9 cellular contexts compared by ENCODE assay signal in the genomic region with DNA sequence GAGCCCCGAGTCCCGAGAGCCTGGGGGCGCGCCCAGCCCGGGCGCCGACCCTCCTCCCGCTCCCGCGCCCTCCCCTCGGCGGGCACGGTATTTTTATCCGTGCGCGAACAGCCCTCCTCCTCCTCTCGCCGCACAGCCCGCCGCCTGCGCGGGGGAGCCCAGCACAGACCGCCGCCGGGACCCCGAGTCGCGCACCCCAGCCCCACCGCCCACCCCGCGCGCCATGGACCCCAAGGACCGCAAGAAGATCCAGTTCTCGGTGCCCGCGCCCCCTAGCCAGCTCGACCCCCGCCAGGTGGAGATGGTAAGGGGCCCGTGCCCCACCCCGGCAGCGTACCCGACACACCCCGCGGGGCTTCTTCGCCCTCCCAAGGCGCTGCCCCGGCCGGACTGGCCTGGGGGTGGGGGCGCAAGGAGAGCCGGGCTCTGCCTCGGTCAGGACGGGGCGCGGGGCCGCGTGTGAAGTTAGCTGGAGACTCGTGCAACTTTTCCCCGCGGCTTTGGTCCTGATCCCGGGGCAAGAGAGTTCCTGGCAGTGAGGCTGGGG. TPM values are rescaled to one million over a fixed set of nuclear protein-coding genes. Genes with fewer than 3 reads are reported as not detected.
DNase-seq lines count a peak whose midpoint lies in the region; ATAC-seq and TF ChIP-seq lines count a peak whose summit lies in the region.
"Had no signal": no experiment of that assay in that cellular context is flagged by ENCODE, and none has a peak within 500 bp of the region (broad histone marks: within the 10 kb centered on the region; RNA-seq: fewer than 3 reads in every experiment).

No MANE protein-coding gene starts in this region.

- intact Hi-C loops in breast epithelium (cut with DNase I; ENCODE audit: low total_unique reads), result loop anchor here (10.0 kb wide), 1 partner anchor 128 kb away; no protein-coding TSS in a partner anchor
- intact Hi-C loops in MCF 10A (cut with micrococcal nuclease), result no loop called here
- intact Hi-C loops in transverse colon (cut with DNase I; ENCODE audit: low total_unique reads), result no loop called here
- intact Hi-C loops in head of caudate nucleus (cut with DNase I), result no loop called here

- TF ChIP-seq POLR2A in breast epithelium (IDR thresholded peaks at IDR 0.05), result no peak
- peak; percentile 17 for TF ChIP-seq POLR2A in transverse colon (IDR thresholded peaks at IDR 0.05)

- H3K4me1 ChIP-seq in breast epithelium (peaks cover 6 to 22% of the 10 kb centered on the region in 2 donors), transverse colon (peaks cover 17 to 70% (median 53%) of the 10 kb centered on the region in 4 donors)
- H3K4me1 ChIP-seq in effector memory CD4-positive, alpha-beta T cell (ENCODE audit: control insufficient read depth, insufficient read depth, low read length, poor library complexity, severe bottlenecking), result peaks cover 18% of the 10 kb centered on the region

- in situ Hi-C loops in transverse colon (cut with MboI; ENCODE audit: low pct_ligation_motif_present in 1 of 4, low pct_unique_long_range_greater_than_20kb in 1 of 4, low sequenced_read_pairs in 3 of 4), result loop anchor here in 3 of 4 donors (10.0 to 25.0 kb wide), 3 partner anchors 110 to 128 kb away; partner anchors contain the start of genes GRB7 (in 1 of the 3) and MIEN1 (in 1 of the 3)

- TF ChIP-seq EP300 in transverse colon (IDR thresholded peaks at IDR 0.05; ENCODE audit: low read depth), result no peak

- H3K36me3 ChIP-seq in breast epithelium (no peaks in the 10 kb centered on the region), transverse colon (no peaks in the 10 kb centered on the region)
- H3K36me3 ChIP-seq in effector memory CD4-positive, alpha-beta T cell (ENCODE audit: control insufficient read depth, insufficient read depth, low read length), result no peaks in the 10 kb centered on the region

- POLR2A ChIA-PET in MCF 10A (lab: Yijun Ruan, JAX), result interaction anchor here (1.1 kb wide), 1 partner anchor 112 kb away, joined by 4 read pairs; no protein-coding TSS in a partner anchor

- no TSS peak for BruUV-seq in MCF 10A (replicated peaks; lab: Mats Ljungman, UMichigan)

- WGBS in transverse colon (ENCODE audit: low coverage in 1 of 2), 2 donors, result 3% methylated on average over 53 of the region's 60 CpGs; no CpG with 5 or more reads in 1 of the 2 donors

- H3K4me3 ChIP-seq in breast epithelium (peak overlapping the region; percentile 14 to 70 (median 68)), transverse colon (peak overlapping the region; percentile 18 to 60 (median 53))
- H3K4me3 ChIP-seq in effector memory CD4-positive, alpha-beta T cell (ENCODE audit: insufficient read depth, low read depth, low read length, poor library complexity, severe bottlenecking), result peak overlapping the region; percentile 23

- H3K36me3 Mint-ChIP-seq in MCF 10A (ENCODE audit: insufficient read depth, unreplicated experiment), result no peaks in the 10 kb centered on the region
- H3K36me3 Mint-ChIP-seq in naive B cell, result peaks cover 0 to 8% of the 10 kb centered on the region in 2 donors

- TF ChIP-seq CTCF in breast epithelium (IDR thresholded peaks at IDR 0.05) (no peak), MCF 10A (IDR thresholded peaks at IDR 0.05; ENCODE audit: unreplicated experiment) (no peak), transverse colon (IDR thresholded peaks at IDR 0.05) (no peak)

- H3K4me1 Mint-ChIP-seq in MCF 10A (ENCODE audit: insufficient read depth, unreplicated experiment) (peaks cover 3% of the 10 kb centered on the region), naive B cell (peaks cover 31 to 44% (median 31%) of the 10 kb centered on the region in 3 donors)

- H3K27ac Mint-ChIP-seq in MCF 10A (ENCODE audit: low read depth, unreplicated experiment) (no peak overlapping the region), naive B cell (no peak overlapping the region)

- peaks cover 0 to 3% of the 10 kb centered on the region in 2 donors for H3K27me3 ChIP-seq in breast epithelium
- H3K27me3 ChIP-seq in effector memory CD4-positive, alpha-beta T cell (replicated peaks; ENCODE audit: control insufficient read depth, insufficient read depth, low read length, poor library complexity, severe bottlenecking), result peaks cover 31% of the 10 kb centered on the region
- H3K27me3 ChIP-seq in transverse colon, result peaks cover 49% of the 10 kb centered on the region

- DNase-seq in breast epithelium (ENCODE audit: low spot score in 2 of 2) (no peak), MCF 10A (ENCODE audit: unreplicated experiment) (no peak), naive B cell (no peak), transverse colon (no peak), retina (no peak), T-helper 9 cell (no peak), head of caudate nucleus (no peak)
- no peak for DNase-seq in effector memory CD4-positive, alpha-beta T cell
- DNase-seq: NCI-H2227 treated with DMSO at 0.1 percent for 48 hours had no signal

- CTCF ChIA-PET in MCF 10A (lab: Yijun Ruan, JAX), result interaction anchor here (0.8 kb wide), 1 partner anchor 51 kb away, joined by 3 read pairs; no protein-coding TSS in a partner anchor

- no peak overlapping the region for H3K4me3 Mint-ChIP-seq in MCF 10A (ENCODE audit: unreplicated experiment)
- peak overlapping the region in 4 of 8 donors; percentile 29 to 77 (median 72) for H3K4me3 Mint-ChIP-seq in naive B cell

- peak; percentile 11 to 16 for ATAC-seq in naive B cell (ENCODE audit: low read depth in 2 of 2)

- peak overlapping the region; percentile 91 to 93 for H3K27ac ChIP-seq in breast epithelium
- no peak overlapping the region for H3K27ac ChIP-seq in effector memory CD4-positive, alpha-beta T cell (ENCODE audit: insufficient read depth, low read length, poor library complexity, severe bottlenecking)
- H3K27ac ChIP-seq in transverse colon, result peak overlapping the region; percentile 90 to 93 (median 91)

- no peaks in the 10 kb centered on the region for H3K9me3 ChIP-seq in breast epithelium
- H3K9me3 ChIP-seq in effector memory CD4-positive, alpha-beta T cell (ENCODE audit: control insufficient read depth, low read length), result no peaks in the 10 kb centered on the region
- no peaks in the 10 kb centered on the region for H3K9me3 ChIP-seq in transverse colon

- no peaks in the 10 kb centered on the region for H3K9me3 Mint-ChIP-seq in MCF 10A (ENCODE audit: unreplicated experiment)
- no peaks in the 10 kb centered on the region for H3K9me3 Mint-ChIP-seq in naive B cell

- peaks cover 36% of the 10 kb centered on the region for H3K27me3 Mint-ChIP-seq in MCF 10A (ENCODE audit: insufficient read depth, unreplicated experiment)
- peaks cover 8 to 68% (median 67%) of the 10 kb centered on the region in 3 donors for H3K27me3 Mint-ChIP-seq in naive B cell

RNA-seq across cellular contexts. Expression of gene PPP1R1B, which starts 0.5 kb away (rescaled TPM):
- 10 to 100 TPM; 22.6 to 71.3 (median 67.5) TPM for total RNA-seq in breast epithelium
- not detected in 2 replicates for total RNA-seq in MCF 10A (2022)
- under 1 TPM in 1 of 6 donors, not detected in 5; 0.12 TPM for polyA plus RNA-seq in naive B cell (ENCODE audit: low read depth in 6 of 6)
- 100 to 1,000 TPM; 125 to 509 (median 223) TPM for total RNA-seq in transverse colon

RNA-seq across cellular contexts. Expression of gene STARD3, which starts 9.7 kb away (rescaled TPM):
- total RNA-seq in breast epithelium (10 to 100 TPM; 37.0 to 43.9 (median 42.0) TPM), MCF 10A (2022) (30.1 and 31.1 TPM in 2 replicates), transverse colon (100 to 1,000 TPM in 1 of 4 donors, 10 to 100 TPM in 3; 63.5 to 193 (median 73.2) TPM)
- polyA plus RNA-seq in naive B cell (ENCODE audit: low read depth in 6 of 6), result 10 to 100 TPM; 30.7 to 53.7 (median 42.0) TPM

RNA-seq across cellular contexts. Expression of gene NEUROD2, which starts 19.5 kb away (rescaled TPM):
- not detected for total RNA-seq in breast epithelium
- total RNA-seq in MCF 10A (2022), result not detected in 2 replicates
- polyA plus RNA-seq in naive B cell (ENCODE audit: low read depth in 6 of 6), result under 1 TPM in 1 of 6 donors, not detected in 5; 0.09 TPM
- not detected for total RNA-seq in transverse colon

RNA-seq across cellular contexts. Expression of gene TCAP, which starts 37.9 kb away (rescaled TPM):
- under 1 TPM; 0.48 to 0.73 (median 0.66) TPM for total RNA-seq in breast epithelium
- 0.37 and 0.71 TPM in 2 replicates for total RNA-seq in MCF 10A (2022)
- under 1 TPM in 3 of 6 donors, not detected in 3; 0.12 to 0.25 (median 0.24) TPM for polyA plus RNA-seq in naive B cell (ENCODE audit: low read depth in 6 of 6)
- 1 to 10 TPM in 1 of 4 donors, under 1 TPM in 1, not detected in 2; 0.64 to 1.9 TPM for total RNA-seq in transverse colon

RNA-seq across cellular contexts. Expression of gene PNMT, which starts 41.0 kb away (rescaled TPM):
- total RNA-seq in breast epithelium (1 to 10 TPM; 1.6 to 9.5 (median 5.1) TPM), MCF 10A (2022) (not detected in 2 replicates), transverse colon (10 to 100 TPM in 1 of 4 donors, 1 to 10 TPM in 2, under 1 TPM in 1; 0.80 to 48.3 (median 1.3) TPM)
- polyA plus RNA-seq in naive B cell (ENCODE audit: low read depth in 6 of 6), result not detected

Comparison
In these comparisons a context has a peak if more than half of its experiments do, and no peak if none do; other contexts are left out.
1. RNA of gene PPP1R1B, which starts 0.5 kb away (total RNA-seq): 125 to 509 TPM in transverse colon and 22.6 to 71.3 TPM in breast epithelium; not detected in MCF 10A; every median in the first group is over 10 times any median in the second.
2. Peak in every context shown above with its lines, with median percentiles within 50 percentile points of each other: H3K4me3 ChIP-seq.